In the genomic region with DNA sequence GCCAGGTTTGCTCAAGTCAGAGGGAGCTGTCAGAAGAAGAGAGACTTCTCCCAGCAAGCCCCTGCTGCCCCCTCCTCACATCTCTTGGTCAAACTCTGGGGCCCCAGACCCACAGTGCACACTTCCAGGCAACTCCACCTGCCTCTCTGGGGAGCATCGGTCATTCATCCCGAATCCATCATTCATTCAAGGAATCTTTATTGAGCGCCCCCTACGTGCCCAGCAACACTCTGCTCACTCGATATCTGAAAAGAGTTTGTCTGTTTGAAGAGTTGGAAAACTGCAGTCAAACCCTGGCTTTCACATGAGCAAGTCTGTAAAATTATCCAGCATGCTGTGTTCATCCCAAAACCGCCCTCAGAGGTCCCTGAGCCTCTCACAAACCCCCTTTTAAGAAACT, we compare ENCODE assay signal across 1 cellular context.
TF ChIP-seq lines count a peak whose summit lies in the region.

No MANE protein-coding gene starts in this region.

TF ChIP-seq in H1, 55 proteins besides CTCF, POLR2A, EP300 and RAD21 (continued from another document):
- TF ChIP-seq, protein P1, sequence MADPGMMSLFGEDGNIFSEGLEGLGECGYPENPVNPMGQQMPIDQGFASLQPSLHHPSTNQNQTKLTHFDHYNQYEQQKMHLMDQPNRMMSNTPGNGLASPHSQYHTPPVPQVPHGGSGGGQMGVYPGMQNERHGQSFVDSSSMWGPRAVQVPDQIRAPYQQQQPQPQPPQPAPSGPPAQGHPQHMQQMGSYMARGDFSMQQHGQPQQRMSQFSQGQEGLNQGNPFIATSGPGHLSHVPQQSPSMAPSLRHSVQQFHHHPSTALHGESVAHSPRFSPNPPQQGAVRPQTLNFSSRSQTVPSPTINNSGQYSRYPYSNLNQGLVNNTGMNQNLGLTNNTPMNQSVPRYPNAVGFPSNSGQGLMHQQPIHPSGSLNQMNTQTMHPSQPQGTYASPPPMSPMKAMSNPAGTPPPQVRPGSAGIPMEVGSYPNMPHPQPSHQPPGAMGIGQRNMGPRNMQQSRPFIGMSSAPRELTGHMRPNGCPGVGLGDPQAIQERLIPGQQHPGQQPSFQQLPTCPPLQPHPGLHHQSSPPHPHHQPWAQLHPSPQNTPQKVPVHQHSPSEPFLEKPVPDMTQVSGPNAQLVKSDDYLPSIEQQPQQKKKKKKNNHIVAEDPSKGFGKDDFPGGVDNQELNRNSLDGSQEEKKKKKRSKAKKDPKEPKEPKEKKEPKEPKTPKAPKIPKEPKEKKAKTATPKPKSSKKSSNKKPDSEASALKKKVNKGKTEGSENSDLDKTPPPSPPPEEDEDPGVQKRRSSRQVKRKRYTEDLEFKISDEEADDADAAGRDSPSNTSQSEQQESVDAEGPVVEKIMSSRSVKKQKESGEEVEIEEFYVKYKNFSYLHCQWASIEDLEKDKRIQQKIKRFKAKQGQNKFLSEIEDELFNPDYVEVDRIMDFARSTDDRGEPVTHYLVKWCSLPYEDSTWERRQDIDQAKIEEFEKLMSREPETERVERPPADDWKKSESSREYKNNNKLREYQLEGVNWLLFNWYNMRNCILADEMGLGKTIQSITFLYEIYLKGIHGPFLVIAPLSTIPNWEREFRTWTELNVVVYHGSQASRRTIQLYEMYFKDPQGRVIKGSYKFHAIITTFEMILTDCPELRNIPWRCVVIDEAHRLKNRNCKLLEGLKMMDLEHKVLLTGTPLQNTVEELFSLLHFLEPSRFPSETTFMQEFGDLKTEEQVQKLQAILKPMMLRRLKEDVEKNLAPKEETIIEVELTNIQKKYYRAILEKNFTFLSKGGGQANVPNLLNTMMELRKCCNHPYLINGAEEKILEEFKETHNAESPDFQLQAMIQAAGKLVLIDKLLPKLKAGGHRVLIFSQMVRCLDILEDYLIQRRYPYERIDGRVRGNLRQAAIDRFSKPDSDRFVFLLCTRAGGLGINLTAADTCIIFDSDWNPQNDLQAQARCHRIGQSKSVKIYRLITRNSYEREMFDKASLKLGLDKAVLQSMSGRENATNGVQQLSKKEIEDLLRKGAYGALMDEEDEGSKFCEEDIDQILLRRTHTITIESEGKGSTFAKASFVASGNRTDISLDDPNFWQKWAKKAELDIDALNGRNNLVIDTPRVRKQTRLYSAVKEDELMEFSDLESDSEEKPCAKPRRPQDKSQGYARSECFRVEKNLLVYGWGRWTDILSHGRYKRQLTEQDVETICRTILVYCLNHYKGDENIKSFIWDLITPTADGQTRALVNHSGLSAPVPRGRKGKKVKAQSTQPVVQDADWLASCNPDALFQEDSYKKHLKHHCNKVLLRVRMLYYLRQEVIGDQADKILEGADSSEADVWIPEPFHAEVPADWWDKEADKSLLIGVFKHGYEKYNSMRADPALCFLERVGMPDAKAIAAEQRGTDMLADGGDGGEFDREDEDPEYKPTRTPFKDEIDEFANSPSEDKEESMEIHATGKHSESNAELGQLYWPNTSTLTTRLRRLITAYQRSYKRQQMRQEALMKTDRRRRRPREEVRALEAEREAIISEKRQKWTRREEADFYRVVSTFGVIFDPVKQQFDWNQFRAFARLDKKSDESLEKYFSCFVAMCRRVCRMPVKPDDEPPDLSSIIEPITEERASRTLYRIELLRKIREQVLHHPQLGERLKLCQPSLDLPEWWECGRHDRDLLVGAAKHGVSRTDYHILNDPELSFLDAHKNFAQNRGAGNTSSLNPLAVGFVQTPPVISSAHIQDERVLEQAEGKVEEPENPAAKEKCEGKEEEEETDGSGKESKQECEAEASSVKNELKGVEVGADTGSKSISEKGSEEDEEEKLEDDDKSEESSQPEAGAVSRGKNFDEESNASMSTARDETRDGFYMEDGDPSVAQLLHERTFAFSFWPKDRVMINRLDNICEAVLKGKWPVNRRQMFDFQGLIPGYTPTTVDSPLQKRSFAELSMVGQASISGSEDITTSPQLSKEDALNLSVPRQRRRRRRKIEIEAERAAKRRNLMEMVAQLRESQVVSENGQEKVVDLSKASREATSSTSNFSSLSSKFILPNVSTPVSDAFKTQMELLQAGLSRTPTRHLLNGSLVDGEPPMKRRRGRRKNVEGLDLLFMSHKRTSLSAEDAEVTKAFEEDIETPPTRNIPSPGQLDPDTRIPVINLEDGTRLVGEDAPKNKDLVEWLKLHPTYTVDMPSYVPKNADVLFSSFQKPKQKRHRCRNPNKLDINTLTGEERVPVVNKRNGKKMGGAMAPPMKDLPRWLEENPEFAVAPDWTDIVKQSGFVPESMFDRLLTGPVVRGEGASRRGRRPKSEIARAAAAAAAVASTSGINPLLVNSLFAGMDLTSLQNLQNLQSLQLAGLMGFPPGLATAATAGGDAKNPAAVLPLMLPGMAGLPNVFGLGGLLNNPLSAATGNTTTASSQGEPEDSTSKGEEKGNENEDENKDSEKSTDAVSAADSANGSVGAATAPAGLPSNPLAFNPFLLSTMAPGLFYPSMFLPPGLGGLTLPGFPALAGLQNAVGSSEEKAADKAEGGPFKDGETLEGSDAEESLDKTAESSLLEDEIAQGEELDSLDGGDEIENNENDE (IDR thresholded peaks at IDR 0.05; ENCODE audit: insufficient replicate concordance, low read length), result no peak
- TF ChIP-seq CTBP2 (IDR thresholded peaks at IDR 0.05; ENCODE audit: borderline replicate concordance, insufficient read depth, insufficient read length, low read length) (no peak), CHD2 (IDR thresholded peaks at IDR 0.05; ENCODE audit: low read length) (no peak), EZH2 (IDR thresholded peaks at IDR 0.05; ENCODE audit: low read depth, low read length, severe bottlenecking) (no peak), ZNF274 (IDR thresholded peaks at IDR 0.05; ENCODE audit: borderline replicate concordance, extremely low read depth, low read length) (no peak), FOSL1 (IDR thresholded peaks at IDR 0.05; ENCODE audit: insufficient read depth, low read depth, low read length) (no peak)
- TF ChIP-seq, protein P2, sequence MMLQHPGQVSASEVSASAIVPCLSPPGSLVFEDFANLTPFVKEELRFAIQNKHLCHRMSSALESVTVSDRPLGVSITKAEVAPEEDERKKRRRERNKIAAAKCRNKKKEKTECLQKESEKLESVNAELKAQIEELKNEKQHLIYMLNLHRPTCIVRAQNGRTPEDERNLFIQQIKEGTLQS (IDR thresholded peaks at IDR 0.05; ENCODE audit: insufficient read depth, low read depth, low read length), result no peak
TF ChIP-seq in H1: peak in this region for 0.
